25 cellular contexts compared by ENCODE assay signal in the genomic region with DNA sequence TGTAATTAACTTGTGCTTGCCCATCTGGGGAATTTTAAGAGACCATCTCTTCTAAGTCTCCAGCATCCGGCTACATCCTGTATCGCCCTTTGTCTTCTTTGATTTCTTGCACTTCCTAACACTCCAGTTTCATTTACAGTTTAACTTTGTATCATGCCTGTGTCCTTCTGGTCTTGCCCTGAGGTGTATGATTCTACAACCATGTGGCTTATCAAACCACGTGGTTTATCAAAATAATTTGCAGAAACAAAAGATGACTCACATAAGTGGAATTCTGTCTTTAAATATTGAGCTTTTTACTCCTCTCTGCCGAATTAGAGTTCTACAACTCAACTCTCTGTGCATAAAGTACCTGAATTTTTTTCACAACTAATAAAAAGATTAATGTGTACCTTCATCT.
DNase-seq lines count a peak whose midpoint lies in the region; ATAC-seq, FAIRE-seq and TF ChIP-seq lines count a peak whose summit lies in the region.
"Had no signal": no experiment of that assay in that cellular context is flagged by ENCODE, and none has a peak within 500 bp of the region (broad histone marks: within the 10 kb centered on the region; RNA-seq: fewer than 3 reads in every experiment).

No MANE protein-coding gene starts in this region.

- H3K36me3 ChIP-seq in PC-3 (ENCODE audit: low read depth, low read length) (peaks cover 5% of the 10 kb centered on the region; the same call in 1 of the 2 replicates), Caco-2 (ENCODE audit: control insufficient read depth, insufficient read depth, low read length) (no peaks in the 10 kb centered on the region)
- H3K36me3 ChIP-seq: HAP-1, thoracic aorta had no signal

- H3K9me3 ChIP-seq in PC-3 (ENCODE audit: low read length) (peaks cover 11% of the 10 kb centered on the region), Caco-2 (peaks cover 8% of the 10 kb centered on the region)

- H3K9me3 Mint-ChIP-seq in Caco-2 (ENCODE audit: unreplicated experiment) = peaks cover 16% of the 10 kb centered on the region

- intact Hi-C loops in PC-3 (cut with micrococcal nuclease) (no loop called here), Caco-2 (cut with micrococcal nuclease; ENCODE audit: unreplicated experiment) (no loop called here)

- no peaks in the 10 kb centered on the region for H3K27me3 Mint-ChIP-seq in Caco-2 (ENCODE audit: insufficient read depth, unreplicated experiment)
- H3K27me3 Mint-ChIP-seq: activated CD4-positive, alpha-beta T cell treated with anti-CD3 and anti-CD28 coated beads for 36 hours; activated naive CD8-positive, alpha-beta T cell treated with anti-CD3 and anti-CD28 coated beads for 36 hours; CD4-positive, CD25-positive, alpha-beta regulatory T cell; memory B cell; naive B cell had no signal

- no peak overlapping the region for H3K4me3 Mint-ChIP-seq in Caco-2 (ENCODE audit: unreplicated experiment)
- H3K4me3 Mint-ChIP-seq: activated CD4-positive, alpha-beta T cell treated with anti-CD3 and anti-CD28 coated beads for 36 hours; activated naive CD8-positive, alpha-beta T cell treated with anti-CD3 and anti-CD28 coated beads for 36 hours; activated T-helper 1 cell treated with anti-CD3 and anti-CD28 coated beads, Interleukin-12 subunit alpha, Interleukin-12 subunit beta, Interleukin-2, Interleukin-4 antibody, amounts not matched to agents 30 ng/mL and 10 ng/mL and 1 ng/mL, durations not matched to agents 14 hours and 24 hours and 36 hours; CD4-positive, CD25-positive, alpha-beta regulatory T cell; memory B cell; naive B cell; stimulated activated effector memory CD8-positive, alpha-beta T cell treated with anti-CD3 and anti-CD28 coated beads, Interleukin-12 subunit alpha, Interleukin-12 subunit beta, amount 100 ng/mL, for 72 hours had no signal

- no peaks in the 10 kb centered on the region for H3K4me1 Mint-ChIP-seq in Caco-2 (ENCODE audit: low read depth, unreplicated experiment)
- H3K4me1 Mint-ChIP-seq: activated CD4-positive, alpha-beta T cell treated with anti-CD3 and anti-CD28 coated beads for 36 hours; CD4-positive, CD25-positive, alpha-beta regulatory T cell; memory B cell; stimulated activated effector memory CD8-positive, alpha-beta T cell treated with anti-CD3 and anti-CD28 coated beads, Interleukin-12 subunit alpha, Interleukin-12 subunit beta, amount 100 ng/mL, for 72 hours had no signal

- FAIRE-seq in D721Med (lab: Jason Lieb, UNC) = no peak

- no peaks in the 10 kb centered on the region for H3K36me3 Mint-ChIP-seq in Caco-2 (ENCODE audit: insufficient read depth, unreplicated experiment)
- H3K36me3 Mint-ChIP-seq: activated naive CD8-positive, alpha-beta T cell treated with anti-CD3 and anti-CD28 coated beads for 36 hours; CD4-positive, CD25-positive, alpha-beta regulatory T cell; stimulated activated effector memory CD8-positive, alpha-beta T cell treated with anti-CD3 and anti-CD28 coated beads, Interleukin-12 subunit alpha, Interleukin-12 subunit beta, amount 100 ng/mL, for 72 hours had no signal

- CTCF ChIA-PET in PC-3 (lab: Charles Lee) (no interaction called here), Caco-2 (lab: Charles Lee) (no interaction called here)

- TF ChIP-seq CTCF in PC-3 (conservative IDR thresholded peaks at IDR 0.05; ENCODE audit: low read depth, low read length) = no peak
- TF ChIP-seq CTCF in Caco-2 (IDR thresholded peaks at IDR 0.05; ENCODE audit: insufficient read depth in 1 of 2, low read depth in 1 of 2, low read length in 1 of 2, severe bottlenecking in 1 of 2, unreplicated experiment in 1 of 2) = no peak
- TF ChIP-seq CTCF in D721Med (IDR thresholded peaks at IDR 0.05; ENCODE audit: insufficient read depth, missing control alignments) = no peak

- ATAC-seq in PC-3 = peak; percentile 29
- no peak for ATAC-seq in GM19324 (IDR thresholded peaks at IDR 0.05; ENCODE audit: low FRiP score, unreplicated experiment)
- ATAC-seq: activated CD4-positive, alpha-beta T cell treated with anti-CD3 and anti-CD28 coated beads for 36 hours; body of pancreas; stimulated activated effector memory CD8-positive, alpha-beta T cell treated with anti-CD3 and anti-CD28 coated beads, Interleukin-12 subunit alpha, Interleukin-12 subunit beta, amount 100 ng/mL, for 72 hours had no signal

- no peak overlapping the region for H3K27ac Mint-ChIP-seq in Caco-2 (ENCODE audit: unreplicated experiment)
- H3K27ac Mint-ChIP-seq: activated CD4-positive, alpha-beta T cell treated with anti-CD3 and anti-CD28 coated beads for 36 hours; activated naive CD8-positive, alpha-beta T cell treated with anti-CD3 and anti-CD28 coated beads for 36 hours; activated T-helper 1 cell treated with anti-CD3 and anti-CD28 coated beads, Interleukin-12 subunit alpha, Interleukin-12 subunit beta, Interleukin-2, Interleukin-4 antibody, amounts not matched to agents 30 ng/mL and 10 ng/mL and 1 ng/mL, durations not matched to agents 14 hours and 24 hours and 36 hours; CD4-positive, CD25-positive, alpha-beta regulatory T cell; memory B cell; stimulated activated effector memory CD8-positive, alpha-beta T cell treated with anti-CD3 and anti-CD28 coated beads, Interleukin-12 subunit alpha, Interleukin-12 subunit beta, amount 100 ng/mL, for 72 hours had no signal

- POLR2A ChIA-PET in PC-3 (lab: Charles Lee; ENCODE audit: unreplicated experiment) = no interaction called here
- POLR2A ChIA-PET in Caco-2 (lab: Charles Lee) = no interaction called here

- no peaks in the 10 kb centered on the region for H3F3A ChIP-seq in PC-3 (ENCODE audit: low read length, unreplicated experiment)

- H3K4me1 ChIP-seq in PC-3 (ENCODE audit: insufficient read depth, low read length) = peaks cover 8% of the 10 kb centered on the region; the same call in 1 of the 2 replicates
- no peaks in the 10 kb centered on the region for H3K4me1 ChIP-seq in Caco-2
- H3K4me1 ChIP-seq: body of pancreas, HAP-1, parathyroid adenoma had no signal

- H4K20me1 ChIP-seq in PC-3 (ENCODE audit: low read length) = no peaks in the 10 kb centered on the region

- H3K9ac ChIP-seq in PC-3 (ENCODE audit: low read length) = no peak overlapping the region
- H3K9ac ChIP-seq: parathyroid adenoma had no signal

- BruUV-seq in PC-3 (replicated peaks; lab: Mats Ljungman, UMichigan) = no TSS peak
- no TSS peak for BruUV-seq in Caco-2 (replicated peaks; lab: Mats Ljungman, UMichigan)

- H3K4me2 ChIP-seq in PC-3 (ENCODE audit: low read length) = 0 out of 2 replicates have a peak overlapping the region, but pooled peaks have one; percentile 6

- no peaks in the 10 kb centered on the region for H3K79me2 ChIP-seq in PC-3 (ENCODE audit: low read length)
- H3K79me2 ChIP-seq: parathyroid adenoma had no signal

- peak overlapping the region; percentile 42 for H2AFZ ChIP-seq in PC-3 (ENCODE audit: low read length)
- H2AFZ ChIP-seq: parathyroid adenoma had no signal

- H3K9me2 ChIP-seq in PC-3 (replicated peaks; ENCODE audit: low read length) = no peaks in the 10 kb centered on the region

- DNase-seq in ELR (ENCODE audit: low read depth) (peak; percentile 43), PC-3 (peak; percentile 42), epithelial cell of prostate (ENCODE audit: low read depth, low spot score) (peak; percentile 6), non-pigmented ciliary epithelial cell (ENCODE audit: low read depth) (peak; percentile 23), Caco-2 (no peak), D721Med (ENCODE audit: insufficient read length, low spot score) (no peak), pons (ENCODE audit: low spot score) (no peak)
- DNase-seq: activated CD4-positive, alpha-beta T cell treated with anti-CD3 and anti-CD28 coated beads for 36 hours; activated naive CD8-positive, alpha-beta T cell treated with anti-CD3 and anti-CD28 coated beads for 36 hours; body of pancreas; CD4-positive, CD25-positive, alpha-beta regulatory T cell; hypothalamus; islet precursor cell; naive B cell; NCI-H2107; NCI-H510A; NK-92 treated with Interleukin-12 subunit alpha and Interleukin-12 subunit beta, amount 100 ng/mL, for 24 hours had no signal

- H3K27me3 ChIP-seq in PC-3 (ENCODE audit: low read length) (no peaks in the 10 kb centered on the region), Caco-2 (replicated peaks; ENCODE audit: control insufficient read depth, insufficient read depth, low read length) (no peaks in the 10 kb centered on the region)
- H3K27me3 ChIP-seq: body of pancreas had no signal

- no peak overlapping the region for H3K4me3 ChIP-seq in PC-3 (ENCODE audit: low read length)
- no peak overlapping the region for H3K4me3 ChIP-seq in Caco-2 (ENCODE audit: low read depth, low read length)
- H3K4me3 ChIP-seq: body of pancreas, HAP-1, thoracic aorta had no signal

- H3K27ac ChIP-seq in PC-3 (ENCODE audit: low read length) (no peak overlapping the region), epithelial cell of prostate (no peak overlapping the region)
- H3K27ac ChIP-seq: body of pancreas, parathyroid adenoma, RWPE1, thoracic aorta had no signal

Comparison
In these comparisons a context has a peak if more than half of its experiments do, and no peak if none do; other contexts are left out.
1. DNase-seq: peak in ELR (single experiment), PC-3 (single experiment), epithelial cell of prostate (single experiment) and non-pigmented ciliary epithelial cell (single experiment); none in Caco-2 (0 of 2), D721Med (single experiment) and pons (single experiment).